11 cellular contexts compared by ENCODE assay signal in genomic region chr6:155142902-155143609, GRCh38.
DNase-seq lines count a peak whose midpoint lies in the region; ATAC-seq lines count a peak whose summit lies in the region.
"Had no signal": no experiment of that assay in that cellular context is flagged by ENCODE, and none has a peak within 500 bp of the region (broad histone marks: within the 10 kb centered on the region; RNA-seq: fewer than 3 reads in every experiment).

No MANE protein-coding gene starts in this region.

- peak overlapping the region; percentile 87 for H3K27ac Mint-ChIP-seq in stimulated activated effector memory CD8-positive, alpha-beta T cell treated with anti-CD3 and anti-CD28 coated beads, Interleukin-12 subunit alpha, Interleukin-12 subunit beta, amount 100 ng/mL, for 72 hours

- H3K36me3 Mint-ChIP-seq in stimulated activated effector memory CD8-positive, alpha-beta T cell treated with anti-CD3 and anti-CD28 coated beads, Interleukin-12 subunit alpha, Interleukin-12 subunit beta, amount 100 ng/mL, for 72 hours: peaks cover 14% of the 10 kb centered on the region

- H3K4me1 Mint-ChIP-seq in stimulated activated effector memory CD8-positive, alpha-beta T cell treated with anti-CD3 and anti-CD28 coated beads, Interleukin-12 subunit alpha, Interleukin-12 subunit beta, amount 100 ng/mL, for 72 hours: peaks cover 32% of the 10 kb centered on the region

- peak; percentile 7 for DNase-seq in DMS53 (lab: John Stamatoyannopoulos, UW)
- no peak for DNase-seq in DMS53 treated with DMSO at 0.1 percent for 48 hours (lab: John Stamatoyannopoulos, UW; ENCODE audit: unreplicated experiment)
- DNase-seq in RPMI7951 (ENCODE audit: low read depth): peak; percentile 47
- peak; percentile 64 for DNase-seq in fibroblast of gingiva (ENCODE audit: low read depth)
- DNase-seq in stimulated activated effector memory CD8-positive, alpha-beta T cell treated with anti-CD3 and anti-CD28 coated beads, Interleukin-12 subunit alpha, Interleukin-12 subunit beta, amount 100 ng/mL, for 72 hours (ENCODE audit: low spot score in 2 of 2): no peak
- DNase-seq in NCI-H446 (lab: John Stamatoyannopoulos, UW): no peak
- no peak for DNase-seq in RPMI8226
- DNase-seq in activated CD4-positive, alpha-beta T cell treated with anti-CD3 and anti-CD28 coated beads for 1 hour: no peak
- DNase-seq: 8988T, NCI-H82 had no signal

- H3K9me3 Mint-ChIP-seq in stimulated activated effector memory CD8-positive, alpha-beta T cell treated with anti-CD3 and anti-CD28 coated beads, Interleukin-12 subunit alpha, Interleukin-12 subunit beta, amount 100 ng/mL, for 72 hours: no peaks in the 10 kb centered on the region

- peak overlapping the region; percentile 62 for H3K4me3 Mint-ChIP-seq in stimulated activated effector memory CD8-positive, alpha-beta T cell treated with anti-CD3 and anti-CD28 coated beads, Interleukin-12 subunit alpha, Interleukin-12 subunit beta, amount 100 ng/mL, for 72 hours

- ATAC-seq in stimulated activated effector memory CD8-positive, alpha-beta T cell treated with anti-CD3 and anti-CD28 coated beads, Interleukin-12 subunit alpha, Interleukin-12 subunit beta, amount 100 ng/mL, for 72 hours: no peak
- ATAC-seq: HCT116 had no signal

Comparison
In these comparisons a context has a peak if more than half of its experiments do, and no peak if none do; other contexts are left out.
1. DNase-seq: peak in DMS53 (single experiment), RPMI7951 (single experiment) and fibroblast of gingiva (single experiment); none in DMS53 treated with DMSO at 0.1 percent for 48 hours (single experiment), stimulated activated effector memory CD8-positive, alpha-beta T cell treated with anti-CD3 and anti-CD28 coated beads, Interleukin-12 subunit alpha, Interleukin-12 subunit beta, amount 100 ng/mL, for 72 hours (0 of 2), NCI-H446 (0 of 2), RPMI8226 (single experiment) and activated CD4-positive, alpha-beta T cell treated with anti-CD3 and anti-CD28 coated beads for 1 hour (single experiment).